In genomic region chr3:63441262-63441661, GRCh38 we compare ENCODE assay signal across 25 cellular contexts.
DNase-seq lines count a peak whose midpoint lies in the region; ATAC-seq, FAIRE-seq and TF ChIP-seq lines count a peak whose summit lies in the region.
"Had no signal": no experiment of that assay in that cellular context is flagged by ENCODE, and none has a peak within 500 bp of the region (broad histone marks: within the 10 kb centered on the region; RNA-seq: fewer than 3 reads in every experiment).

No MANE protein-coding gene starts in this region.

- H3K9me2 ChIP-seq in GM23338 (ENCODE audit: insufficient read depth) = no peaks in the 10 kb centered on the region
- H3K9me2 ChIP-seq: SK-N-SH had no signal

- H3K4me1 ChIP-seq in GM23338 (ENCODE audit: insufficient read depth) (peaks cover 73% of the 10 kb centered on the region), pancreas (no peaks in the 10 kb centered on the region), ovary (ENCODE audit: insufficient read depth) (no peaks in the 10 kb centered on the region)

- TF ChIP-seq CTCF in Calu3 (IDR thresholded peaks at IDR 0.05; ENCODE audit: unreplicated experiment) = no peak
- TF ChIP-seq CTCF in GM23338 (conservative IDR thresholded peaks at IDR 0.05; ENCODE audit: low read depth in 2 of 2) = no peak
- no peak for TF ChIP-seq CTCF in pancreas (IDR thresholded peaks at IDR 0.05)
- no peak for TF ChIP-seq CTCF in ovary (IDR thresholded peaks at IDR 0.05)

- H3K4me1 Mint-ChIP-seq in Calu3 (ENCODE audit: low read depth, unreplicated experiment) (peaks cover 27% of the 10 kb centered on the region), GM23338 (peaks cover 83% of the 10 kb centered on the region)

- H3K36me3 ChIP-seq in GM23338 (ENCODE audit: insufficient read depth) (no peaks in the 10 kb centered on the region), pancreas (no peaks in the 10 kb centered on the region), ovary (no peaks in the 10 kb centered on the region)
- H3K36me3 ChIP-seq: MG63 had no signal

- no peaks in the 10 kb centered on the region for H4K20me1 ChIP-seq in GM23338 (replicated peaks; ENCODE audit: insufficient read depth)

- no peak overlapping the region for H2AFZ ChIP-seq in GM23338

- no peaks in the 10 kb centered on the region for H3K79me2 ChIP-seq in GM23338 (replicated peaks; ENCODE audit: insufficient read depth)

- H3K27me3 ChIP-seq in GM23338 (ENCODE audit: insufficient read depth) (no peaks in the 10 kb centered on the region), pancreas (no peaks in the 10 kb centered on the region), ovary (no peaks in the 10 kb centered on the region)
- H3K27me3 ChIP-seq: MG63 had no signal

- H3K4me3 ChIP-seq in GM23338 = no peak overlapping the region
- no peak overlapping the region for H3K4me3 ChIP-seq in pancreas
- H3K4me3 ChIP-seq in ovary = no peak overlapping the region
- H3K4me3 ChIP-seq: MG63 had no signal

- H3K27ac ChIP-seq in GM23338 (ENCODE audit: low read depth) = no peak overlapping the region
- no peak overlapping the region for H3K27ac ChIP-seq in pancreas
- no peak overlapping the region for H3K27ac ChIP-seq in ovary

- ATAC-seq in GM23338 (no peak), pancreas (peak in 3 of 4 donors; percentile 48 to 96 (median 72)), HG03460 (IDR thresholded peaks at IDR 0.05; ENCODE audit: unreplicated experiment) (no peak)
- ATAC-seq: PC-3 had no signal

- H3K4me3 Mint-ChIP-seq in Calu3 (ENCODE audit: low read depth, unreplicated experiment) = no peak overlapping the region
- no peak overlapping the region for H3K4me3 Mint-ChIP-seq in GM23338
- H3K4me3 Mint-ChIP-seq: CD4-positive, alpha-beta memory T cell; T-helper 1 cell treated with Interleukin-12 subunit alpha and Interleukin-12 subunit beta and Interleukin-4 antibody, amounts not matched to agents 30 μg/mL and 1 μg/mL, for 36 hours had no signal

- no peak overlapping the region for H3K4me2 ChIP-seq in GM23338
- H3K4me2 ChIP-seq: SK-N-SH had no signal

- DNase-seq in Calu3 (peak; percentile 17), GM23338 (ENCODE audit: low spot score) (no peak), NCI-H69 (lab: John Stamatoyannopoulos, UW) (peak; percentile 27), pancreas (peak in 1 of 6 donors; percentile 52), ovary (no peak)
- no peak for DNase-seq in stimulated activated naive CD4-positive, alpha-beta T cell treated with Interleukin-2 at 50 U/mL for 16 hours (lab: John Stamatoyannopoulos, UW)
- DNase-seq: C1 segment of cervical spinal cord; CD4-positive, alpha-beta memory T cell; DMS 273 treated with DMSO at 0.1 percent for 48 hours; DND-41; IMR-90; KG1; MG63; NCI-H1105 treated with DMSO at 0.1 percent for 48 hours; NCI-H187; NCI-H2081 treated with DMSO at 0.1 percent for 48 hours; NCI-H446; NCI-H526; PC-3; SK-N-SH; SW 1271 had no signal

- CTCF ChIA-PET in Calu3 (lab: Charles Lee) = no interaction called here

- no peaks in the 10 kb centered on the region for H3K9me3 Mint-ChIP-seq in Calu3 (ENCODE audit: low read depth, unreplicated experiment)
- no peaks in the 10 kb centered on the region for H3K9me3 Mint-ChIP-seq in GM23338
- H3K9me3 Mint-ChIP-seq: T-helper 1 cell treated with Interleukin-12 subunit alpha and Interleukin-12 subunit beta and Interleukin-4 antibody, amounts not matched to agents 30 μg/mL and 1 μg/mL, for 36 hours had no signal

- H3K27me3 Mint-ChIP-seq in Calu3 (ENCODE audit: unreplicated experiment) = no peaks in the 10 kb centered on the region
- peaks cover 11% of the 10 kb centered on the region for H3K27me3 Mint-ChIP-seq in GM23338 (ENCODE audit: insufficient read depth, low read depth, poor library complexity)

- intact Hi-C loops in Calu3 (cut with micrococcal nuclease; ENCODE audit: unreplicated experiment) = no loop called here
- intact Hi-C loops in pancreas (cut with DNase I) = no loop called here
- intact Hi-C loops in ovary (cut with DNase I) = no loop called here

- no peak for FAIRE-seq in pancreas (lab: Jason Lieb, UNC)
- FAIRE-seq: GM12892 had no signal

- H3K9me3 ChIP-seq in pancreas (no peaks in the 10 kb centered on the region), ovary (no peaks in the 10 kb centered on the region)
- H3K9me3 ChIP-seq: Caco-2, MG63, SK-N-SH had no signal

- H3K36me3 Mint-ChIP-seq in Calu3 (ENCODE audit: insufficient read depth, unreplicated experiment) (no peaks in the 10 kb centered on the region), GM23338 (ENCODE audit: low read depth) (no peaks in the 10 kb centered on the region)
- H3K36me3 Mint-ChIP-seq: CD4-positive, alpha-beta memory T cell had no signal

- no peak for TF ChIP-seq EP300 in ovary (IDR thresholded peaks at IDR 0.05)

- 18 to 20% methylated on average over 2 of the region's 2 CpGs for WGBS in pancreas, 2 donors
- WGBS in ovary, 3 donors = 30 to 51% (median 39%) methylated on average over 2 of the region's 2 CpGs

- BruUV-seq in Calu3 (replicated peaks; lab: Mats Ljungman, UMichigan) = no TSS peak

- H3K27ac Mint-ChIP-seq in Calu3 (ENCODE audit: unreplicated experiment) (no peak overlapping the region), GM23338 (peak overlapping the region; percentile 48; the same call in 1 of the 2 replicates)
- H3K27ac Mint-ChIP-seq: T-helper 1 cell treated with Interleukin-12 subunit alpha and Interleukin-12 subunit beta and Interleukin-4 antibody, amounts not matched to agents 30 μg/mL and 1 μg/mL, for 36 hours had no signal

- no peaks in the 10 kb centered on the region for H3F3A ChIP-seq in GM23338 (replicated peaks; ENCODE audit: low read depth)

- TF ChIP-seq POLR2A in ovary (IDR thresholded peaks at IDR 0.05) = no peak

TF ChIP-seq in GM23338, 12 proteins besides CTCF, POLR2A, EP300 and RAD21:
- no peak for TF ChIP-seq EZH2phosphoT487 (IDR thresholded peaks at IDR 0.05; ENCODE audit: unreplicated experiment)
- no peak for TF ChIP-seq REST (IDR thresholded peaks at IDR 0.05; ENCODE audit: unreplicated experiment)
- TF ChIP-seq ZNF114 (CRISPR knock-in tag; IDR thresholded peaks at IDR 0.05) = no peak
- TF ChIP-seq EZH2 (IDR thresholded peaks at IDR 0.05; ENCODE audit: low read depth, unreplicated experiment) = no peak
- TF ChIP-seq STAT1 (IDR thresholded peaks at IDR 0.05; ENCODE audit: unreplicated experiment) = no peak

Comparison
In these comparisons a context has a peak if more than half of its experiments do, and no peak if none do; other contexts are left out.
1. DNase-seq: peak in Calu3 (single experiment) and NCI-H69 (single experiment); none in GM23338 (single experiment), ovary (0 of 5) and stimulated activated naive CD4-positive, alpha-beta T cell treated with Interleukin-2 at 50 U/mL for 16 hours (single experiment).
2. ATAC-seq: peak in pancreas (3 of 4); none in GM23338 (single experiment) and HG03460 (single experiment).